ENCODE assay signal across 8 cellular contexts in genomic region chr2:233354971-233355574, GRCh38. TPM values are rescaled to one million over a fixed set of nuclear protein-coding genes. Genes with fewer than 3 reads are reported as not detected.
A peak's percentile ranks its signal among the peaks of the same experiment; 100 is the strongest.
DNase-seq lines count a peak whose midpoint lies in the region; ATAC-seq, FAIRE-seq and TF ChIP-seq lines count a peak whose summit lies in the region.

No MANE protein-coding gene starts in this region.

- peaks cover 82% of the 10 kb centered on the region for H3K4me1 Mint-ChIP-seq in activated naive CD8-positive, alpha-beta T cell treated with anti-CD3 and anti-CD28 coated beads, Interleukin-2, amount 50 U/mL, for 24 hours

- H3K27ac Mint-ChIP-seq in activated naive CD8-positive, alpha-beta T cell treated with anti-CD3 and anti-CD28 coated beads, Interleukin-2, amount 50 U/mL, for 24 hours, result peak overlapping the region; percentile 82

- peaks cover 32% of the 10 kb centered on the region for H3K4me1 ChIP-seq in MM.1S (ENCODE audit: low read length)
- peaks cover 4% of the 10 kb centered on the region for H3K4me1 ChIP-seq in iPS-18a (ENCODE audit: control insufficient read depth, low read depth, low read length)
- H3K4me1 ChIP-seq in small intestine (ENCODE audit: control insufficient read depth in 2 of 2, insufficient read depth in 1 of 2, low read depth in 1 of 2, low read length in 1 of 2), result peaks cover 11 to 15% of the 10 kb centered on the region in 2 donors

- H3K4me2 ChIP-seq in MM.1S (ENCODE audit: low read depth, low read length), result peak overlapping the region; percentile 85

- H3K27me3 Mint-ChIP-seq in activated naive CD8-positive, alpha-beta T cell treated with anti-CD3 and anti-CD28 coated beads, Interleukin-2, amount 50 U/mL, for 24 hours, result no peaks in the 10 kb centered on the region

- H3K9me3 ChIP-seq in MM.1S (replicated peaks; ENCODE audit: insufficient read depth, low read length), result no peaks in the 10 kb centered on the region
- H3K9me3 ChIP-seq in iPS-18a (ENCODE audit: control insufficient read depth, low read depth, low read length), result no peaks in the 10 kb centered on the region
- no peaks in the 10 kb centered on the region for H3K9me3 ChIP-seq in small intestine (ENCODE audit: control insufficient read depth, low read depth)

- H3K27ac ChIP-seq in MM.1S (ENCODE audit: low read length), result no peak overlapping the region
- no peak overlapping the region for H3K27ac ChIP-seq in iPS-18a (ENCODE audit: low read length)
- peak overlapping the region; percentile 48 to 56 for H3K27ac ChIP-seq in small intestine (ENCODE audit: low read depth in 1 of 2, low read length in 1 of 2)

- H3K4me3 ChIP-seq in GM12865 (ENCODE audit: low read depth, low read length) (peak overlapping the region; percentile 72), MM.1S (ENCODE audit: low read length) (peak overlapping the region; percentile 81), iPS-18a (ENCODE audit: low read length) (peak overlapping the region; percentile 69), small intestine (ENCODE audit: low read depth in 1 of 2, low read length in 2 of 2) (peak overlapping the region; percentile 86 to 98)

- no peak for ATAC-seq in activated naive CD8-positive, alpha-beta T cell treated with anti-CD3 and anti-CD28 coated beads, Interleukin-2, amount 50 U/mL, for 24 hours
- ATAC-seq in HG03457 (IDR thresholded peaks at IDR 0.05; ENCODE audit: unreplicated experiment), result no peak

- peaks cover 52% of the 10 kb centered on the region for H3K79me2 ChIP-seq in MM.1S (ENCODE audit: low read length)

- no peaks in the 10 kb centered on the region for H3K9me2 ChIP-seq in MM.1S (replicated peaks; ENCODE audit: insufficient read depth, low read length)

- H4K20me1 ChIP-seq in MM.1S (ENCODE audit: insufficient read depth, low read length), result no peaks in the 10 kb centered on the region

- H3F3A ChIP-seq in MM.1S (ENCODE audit: insufficient read depth, low read length), result peaks cover 6% of the 10 kb centered on the region

- no peak for FAIRE-seq in small intestine (lab: Jason Lieb, UNC)

- peak overlapping the region; percentile 57 for H3K9ac ChIP-seq in MM.1S (ENCODE audit: low read length)
- H3K9ac ChIP-seq in iPS-18a (ENCODE audit: low read length), result peak overlapping the region; percentile 38

- TF ChIP-seq CTCF in GM12865 (IDR thresholded peaks at IDR 0.05; ENCODE audit: insufficient read depth, low read depth, low read length, missing control alignments), result no peak
- no peak for TF ChIP-seq CTCF in MM.1S (IDR thresholded peaks at IDR 0.05; ENCODE audit: low read length)

- DNase-seq in ACHN (peak; percentile 38), GM12865 (ENCODE audit: low read depth) (peak; percentile 27), MM.1S (peak; percentile 28), small intestine (peak; percentile 75), GM19240 (ENCODE audit: insufficient read length, low spot score) (no peak)
- DNase-seq in activated naive CD8-positive, alpha-beta T cell treated with anti-CD3 and anti-CD28 coated beads, Interleukin-2, amount 50 U/mL, for 24 hours, result no peak

- in situ Hi-C loops in ACHN (cut with HindIII; ENCODE audit: low pct_ligation_motif_present, low pct_unique_long_range_greater_than_20kb, low sequenced_read_pairs), result no loop called here

- peak overlapping the region; percentile 48; the same call in 1 of the 2 replicates for H2AFZ ChIP-seq in MM.1S (ENCODE audit: low read length)

- peak overlapping the region; percentile 87 for H3K4me3 Mint-ChIP-seq in activated naive CD8-positive, alpha-beta T cell treated with anti-CD3 and anti-CD28 coated beads, Interleukin-2, amount 50 U/mL, for 24 hours

- 2 to 5% (median 4%) methylated on average over 36 to 46 of the region's 46 CpGs for WGBS in small intestine, 3 donors

- H3K36me3 ChIP-seq in MM.1S (replicated peaks; ENCODE audit: insufficient read depth, low read length) (no peaks in the 10 kb centered on the region), iPS-18a (ENCODE audit: control insufficient read depth, low read depth, low read length) (no peaks in the 10 kb centered on the region), small intestine (ENCODE audit: control insufficient read depth in 2 of 2, insufficient read depth in 2 of 2, low read length in 2 of 2) (no peaks in the 10 kb centered on the region)

- no peaks in the 10 kb centered on the region for H3K27me3 ChIP-seq in MM.1S (replicated peaks; ENCODE audit: insufficient read depth, low read length)
- peaks cover 37% of the 10 kb centered on the region for H3K27me3 ChIP-seq in iPS-18a (ENCODE audit: control insufficient read depth, insufficient read depth, low read length)
- H3K27me3 ChIP-seq in small intestine (ENCODE audit: control insufficient read depth in 2 of 2, insufficient read depth in 2 of 2, low read length in 2 of 2), result no peaks in the 10 kb centered on the region

- H3K9me3 Mint-ChIP-seq in activated naive CD8-positive, alpha-beta T cell treated with anti-CD3 and anti-CD28 coated beads, Interleukin-2, amount 50 U/mL, for 24 hours, result no peaks in the 10 kb centered on the region

- H3K36me3 Mint-ChIP-seq in activated naive CD8-positive, alpha-beta T cell treated with anti-CD3 and anti-CD28 coated beads, Interleukin-2, amount 50 U/mL, for 24 hours (ENCODE audit: low read depth), result peaks cover 42% of the 10 kb centered on the region

RNA-seq across cellular contexts. Expression of gene DGKD, which starts 0.8 kb away (rescaled TPM):
- 10 to 100 TPM; 32.4 to 54.3 (median 41.6) TPM for polyA plus RNA-seq in small intestine

RNA-seq across cellular contexts. Expression of gene SAG, which starts 47.5 kb away (rescaled TPM):
- polyA plus RNA-seq in small intestine, result not detected

Comparison
In these comparisons a context has a peak if more than half of its experiments do, and no peak if none do; other contexts are left out.
1. DNase-seq: peak in ACHN (single experiment), GM12865 (single experiment), MM.1S (single experiment) and small intestine (single experiment); none in activated naive CD8-positive, alpha-beta T cell treated with anti-CD3 and anti-CD28 coated beads, Interleukin-2, amount 50 U/mL, for 24 hours (single experiment) and GM19240 (single experiment).
2. H3K27ac ChIP-seq: peak in small intestine (2 of 2); none in MM.1S (single experiment) and iPS-18a (single experiment).
3. Peak in every context shown above with its lines, with median percentiles within 50 percentile points of each other: H3K4me3 ChIP-seq.